In the genomic region with DNA sequence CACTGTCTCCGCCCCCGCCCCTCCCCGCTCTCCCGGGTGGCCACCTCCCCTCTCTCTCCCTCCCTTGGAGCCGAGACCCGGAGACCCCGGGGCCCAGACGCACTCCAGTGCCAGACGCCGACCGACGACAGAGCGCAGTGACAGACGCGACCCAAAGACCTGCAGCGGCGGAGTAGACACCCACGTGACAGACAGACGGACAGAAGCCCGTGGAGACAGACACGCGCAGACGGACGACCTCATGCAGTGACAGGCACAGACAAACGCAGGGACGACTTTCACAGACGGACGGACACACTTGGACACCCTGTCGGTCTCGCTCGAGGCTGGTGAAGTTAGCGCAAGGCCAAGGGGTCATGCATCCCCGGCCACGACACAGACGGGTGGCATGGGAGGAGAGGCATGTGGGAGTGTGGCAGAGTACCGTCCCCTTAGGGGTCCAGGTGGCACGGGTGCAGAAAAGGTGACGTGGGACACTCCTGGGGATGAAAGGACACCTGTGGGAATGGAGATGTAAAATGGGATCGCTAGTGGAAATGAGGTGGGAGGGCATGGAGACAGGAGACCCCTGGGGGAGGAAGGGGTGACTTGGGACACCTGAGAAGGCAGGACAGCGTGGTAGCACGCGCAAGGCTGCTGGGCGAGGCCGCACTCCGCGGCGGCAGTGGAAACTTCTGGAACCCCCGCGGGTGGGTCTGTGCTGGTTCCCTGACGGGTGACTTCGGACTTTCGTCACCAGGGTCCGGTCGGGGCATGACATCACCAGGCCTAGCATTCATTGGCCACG, we compare ENCODE assay signal across 7 cellular contexts. TPM values are rescaled to one million over a fixed set of nuclear protein-coding genes. Genes with fewer than 3 reads are reported as not detected.
DNase-seq lines count a peak whose midpoint lies in the region; ATAC-seq and TF ChIP-seq lines count a peak whose summit lies in the region.
"Had no signal": no experiment of that assay in that cellular context is flagged by ENCODE, and none has a peak within 500 bp of the region (broad histone marks: within the 10 kb centered on the region; RNA-seq: fewer than 3 reads in every experiment).

No MANE protein-coding gene starts in this region.

- H3K4me1 Mint-ChIP-seq in osteocyte (ENCODE audit: unreplicated experiment) = peaks cover 17% of the 10 kb centered on the region

- DNase-seq in activated CD4-positive, alpha-beta T cell treated with anti-CD3 and anti-CD28 coated beads for 48 hours = peak; percentile 52
- no peak for DNase-seq in activated CD4-positive, alpha-beta T cell treated with anti-CD3 and anti-CD28 coated beads for 4 hours
- DNase-seq in cerebellum (ENCODE audit: low spot score) (peak; percentile 90), osteocyte (ENCODE audit: extremely low spot score, unreplicated experiment) (no peak), hippocampal formation (lab: John Stamatoyannopoulos, UW) (no peak)

- H3K9me3 Mint-ChIP-seq in osteocyte (ENCODE audit: unreplicated experiment) = no peaks in the 10 kb centered on the region
- H3K9me3 Mint-ChIP-seq: activated naive CD4-positive, alpha-beta T cell treated with anti-CD3 and anti-CD28 coated beads, Interleukin-2, amount 50 U/mL, for 72 hours had no signal

- H3K27me3 Mint-ChIP-seq in osteocyte (ENCODE audit: unreplicated experiment) = peaks cover 28% of the 10 kb centered on the region

- TF ChIP-seq CTCF in osteocyte (IDR thresholded peaks at IDR 0.05) = no peak

- no peak for ATAC-seq in HG02981 (IDR thresholded peaks at IDR 0.05; ENCODE audit: unreplicated experiment)

- no peaks in the 10 kb centered on the region for H3K36me3 Mint-ChIP-seq in osteocyte (ENCODE audit: unreplicated experiment)

- H3K27ac Mint-ChIP-seq in osteocyte (ENCODE audit: unreplicated experiment) = no peak overlapping the region
- H3K27ac Mint-ChIP-seq: activated naive CD4-positive, alpha-beta T cell treated with anti-CD3 and anti-CD28 coated beads, Interleukin-2, amount 50 U/mL, for 72 hours had no signal

- peak overlapping the region; percentile 74 for H3K4me3 Mint-ChIP-seq in osteocyte (ENCODE audit: unreplicated experiment)

RNA-seq across cellular contexts. Expression of gene ACHE, which starts 0.5 kb away (rescaled TPM):
- total RNA-seq in cerebellum = 14.4 TPM
- total RNA-seq in osteocyte = 1.5 and 2.2 TPM in 2 replicates

RNA-seq across cellular contexts. Expression of gene UFSP1, which starts 6.6 kb away (rescaled TPM):
- total RNA-seq in cerebellum = 2.3 TPM
- 2.9 and 3.7 TPM in 2 replicates for total RNA-seq in osteocyte

RNA-seq across cellular contexts. Expression of gene SRRT, which starts 21.2 kb away (rescaled TPM):
- total RNA-seq in cerebellum = 34.2 TPM
- total RNA-seq in osteocyte = 159 and 162 TPM in 2 replicates

RNA-seq across cellular contexts. Expression of gene TRIP6, which starts 29.0 kb away (rescaled TPM):
- total RNA-seq in cerebellum (7.6 TPM), osteocyte (123 and 126 TPM in 2 replicates)

RNA-seq across cellular contexts. Expression of gene SLC12A9, which starts 43.6 kb away (rescaled TPM):
- 24.4 TPM for total RNA-seq in cerebellum
- 32.1 and 32.4 TPM in 2 replicates for total RNA-seq in osteocyte

Comparison
In these comparisons a context has a peak if more than half of its experiments do, and no peak if none do; other contexts are left out.
1. DNase-seq: peak in activated CD4-positive, alpha-beta T cell treated with anti-CD3 and anti-CD28 coated beads for 48 hours (single experiment) and cerebellum (single experiment); none in activated CD4-positive, alpha-beta T cell treated with anti-CD3 and anti-CD28 coated beads for 4 hours (0 of 2), osteocyte (single experiment) and hippocampal formation (0 of 2).